8 cellular contexts compared by ENCODE assay signal in the genomic region with DNA sequence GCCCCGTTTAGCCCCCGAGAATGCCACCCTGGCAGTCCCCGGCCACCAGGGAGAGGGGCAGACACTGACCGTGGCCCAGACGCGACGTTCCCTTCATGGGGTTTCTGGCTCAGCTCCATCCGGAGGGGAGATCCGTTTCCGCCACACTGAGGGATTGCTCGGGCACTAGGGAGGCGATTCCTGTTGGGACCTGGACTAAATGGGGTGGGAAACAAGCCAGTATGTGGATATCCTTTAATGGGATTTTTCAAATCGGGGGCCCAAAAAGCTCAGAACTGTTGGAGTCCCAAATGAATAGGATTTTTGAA. TPM values are rescaled to one million over a fixed set of nuclear protein-coding genes. Genes with fewer than 3 reads are reported as not detected.
A peak's percentile ranks its signal among the peaks of the same experiment; 100 is the strongest.
DNase-seq lines count a peak whose midpoint lies in the region; ATAC-seq and TF ChIP-seq lines count a peak whose summit lies in the region.
"Not testable (repeated sequence)": the region's sequence is repeated elsewhere in the genome, so short reads cannot be mapped to it uniquely, and the experiment has no call there.

No MANE protein-coding gene starts in this region.

- intact Hi-C loops in MCF 10A (cut with micrococcal nuclease); psoas muscle (cut with DNase I); uterus (cut with DNase I; ENCODE audit: low total_unique reads): not testable (repeated sequence)

- H3K27ac Mint-ChIP-seq in activated CD4-positive, alpha-beta memory T cell treated with anti-CD3 and anti-CD28 coated beads, Interleukin-2, amount 10 ng/mL, durations not matched to agents 7 days and 5 days, result not testable (repeated sequence)
- peak overlapping the region; percentile 70 for H3K27ac Mint-ChIP-seq in MCF 10A (ENCODE audit: low read depth, unreplicated experiment)

- H4K20me1 ChIP-seq in Karpas-422 (ENCODE audit: insufficient read depth, low read depth, low read length), result not testable (repeated sequence)

- H3K27ac ChIP-seq in Karpas-422 (ENCODE audit: low read length); lung (ENCODE audit: low read depth in 1 of 2, low read length in 1 of 2): not testable (repeated sequence)
- H3K27ac ChIP-seq in psoas muscle, result peak overlapping the region; percentile 83
- peak overlapping the region; percentile 61 to 71 for H3K27ac ChIP-seq in uterus

- TF ChIP-seq POLR2A in uterus (IDR thresholded peaks at IDR 0.05), result not testable (repeated sequence)

- H3K9ac ChIP-seq in Karpas-422 (ENCODE audit: low read length), result peak overlapping the region; percentile 75

- not testable (repeated sequence) for H2AFZ ChIP-seq in Karpas-422 (ENCODE audit: low read length)

- ATAC-seq in lung (ENCODE audit: insufficient read depth, low FRiP score), result peak; percentile 20
- ATAC-seq in psoas muscle, result not testable (repeated sequence)

- not testable (repeated sequence) for H3K27me3 Mint-ChIP-seq in activated CD4-positive, alpha-beta memory T cell treated with anti-CD3 and anti-CD28 coated beads, Interleukin-2, amount 10 ng/mL, durations not matched to agents 7 days and 5 days; MCF 10A (ENCODE audit: insufficient read depth, unreplicated experiment)

- not testable (repeated sequence) for H3K36me3 ChIP-seq in Karpas-422 (ENCODE audit: insufficient read depth, low read length); lung (ENCODE audit: control insufficient read depth in 2 of 2, insufficient read depth in 2 of 2, low read length in 2 of 2); uterus
- peaks cover 0 to 10% of the 10 kb centered on the region in 2 donors for H3K36me3 ChIP-seq in psoas muscle (ENCODE audit: insufficient read depth in 1 of 2, low read depth in 1 of 2)

- CTCF ChIA-PET in activated CD4-positive, alpha-beta memory T cell treated with anti-CD3 and anti-CD28 coated beads, Interleukin-2, amount 10 ng/mL, durations not matched to agents 7 days and 5 days (lab: Charles Lee), result interaction anchor here (0.6 kb wide), 1 partner anchor 349 kb away, joined by 6 read pairs; no protein-coding TSS in a partner anchor
- CTCF ChIA-PET in MCF 10A (lab: Yijun Ruan, JAX), result interaction anchor here (0.6 kb wide), 1 partner anchor 116 kb away, joined by 3 read pairs; no protein-coding TSS in a partner anchor

- DNase-seq in GM12865 (ENCODE audit: low read depth); Karpas-422; activated CD4-positive, alpha-beta memory T cell treated with anti-CD3 and anti-CD28 coated beads, Interleukin-2, amount 10 ng/mL, durations not matched to agents 7 days and 5 days; MCF 10A (ENCODE audit: unreplicated experiment); foreskin fibroblast; lung (ENCODE audit: low spot score); psoas muscle; uterus: not testable (repeated sequence)

- BruUV-seq in MCF 10A (replicated peaks; lab: Mats Ljungman, UMichigan), result not testable (repeated sequence)

- H3K9me3 Mint-ChIP-seq in activated CD4-positive, alpha-beta memory T cell treated with anti-CD3 and anti-CD28 coated beads, Interleukin-2, amount 10 ng/mL, durations not matched to agents 7 days and 5 days; MCF 10A (ENCODE audit: unreplicated experiment): not testable (repeated sequence)

- peak overlapping the region; percentile 76 for H3K4me3 Mint-ChIP-seq in activated CD4-positive, alpha-beta memory T cell treated with anti-CD3 and anti-CD28 coated beads, Interleukin-2, amount 10 ng/mL, durations not matched to agents 7 days and 5 days
- H3K4me3 Mint-ChIP-seq in MCF 10A (ENCODE audit: unreplicated experiment), result peak overlapping the region; percentile 76

- not testable (repeated sequence) for H3K36me3 Mint-ChIP-seq in activated CD4-positive, alpha-beta memory T cell treated with anti-CD3 and anti-CD28 coated beads, Interleukin-2, amount 10 ng/mL, durations not matched to agents 7 days and 5 days (ENCODE audit: low read depth)
- peaks cover 13% of the 10 kb centered on the region for H3K36me3 Mint-ChIP-seq in MCF 10A (ENCODE audit: insufficient read depth, unreplicated experiment)

- peaks cover 15% of the 10 kb centered on the region for H3K4me1 Mint-ChIP-seq in activated CD4-positive, alpha-beta memory T cell treated with anti-CD3 and anti-CD28 coated beads, Interleukin-2, amount 10 ng/mL, durations not matched to agents 7 days and 5 days
- H3K4me1 Mint-ChIP-seq in MCF 10A (ENCODE audit: insufficient read depth, unreplicated experiment), result not testable (repeated sequence)

- H3K4me1 ChIP-seq in Karpas-422 (ENCODE audit: low read length); lung (ENCODE audit: control insufficient read depth in 2 of 2, insufficient read depth in 2 of 2, low read length in 2 of 2); psoas muscle; uterus: not testable (repeated sequence)

- H3K4me3 ChIP-seq in GM12865 (ENCODE audit: low read depth, low read length) (peak overlapping the region; percentile 71), Karpas-422 (ENCODE audit: low read length) (peak overlapping the region; percentile 69; the same call in 1 of the 2 replicates), foreskin fibroblast (ENCODE audit: low read depth in 1 of 2, low read length in 2 of 2) (peak overlapping the region; percentile 60 to 62), lung (peak overlapping the region; percentile 35), psoas muscle (peak overlapping the region; percentile 78), uterus (peak overlapping the region; percentile 44 to 63)

- H3K79me2 ChIP-seq in Karpas-422 (ENCODE audit: low read length), result not testable (repeated sequence)

- WGBS in lung, 2 donors, result 2 to 4% methylated on average over 10 to 11 of the region's 13 CpGs
- 1 to 3% (median 3%) methylated on average over 6 to 10 of the region's 13 CpGs for WGBS in psoas muscle, 3 donors

- not testable (repeated sequence) for TF ChIP-seq CTCF in GM12865 (IDR thresholded peaks at IDR 0.05; ENCODE audit: insufficient read depth, low read depth, low read length, missing control alignments); MCF 10A (IDR thresholded peaks at IDR 0.05; ENCODE audit: unreplicated experiment); foreskin fibroblast (IDR thresholded peaks at IDR 0.05; ENCODE audit: low read depth, low read length); lung (IDR thresholded peaks at IDR 0.05; ENCODE audit: control extremely low read depth, extremely low read depth); psoas muscle (IDR thresholded peaks at IDR 0.05); uterus (IDR thresholded peaks at IDR 0.05)

- not testable (repeated sequence) for H3K9me3 ChIP-seq in Karpas-422 (ENCODE audit: low read length); lung (ENCODE audit: control insufficient read depth in 2 of 2, insufficient read depth in 1 of 2, low read length in 1 of 2); psoas muscle; uterus

- POLR2A ChIA-PET in activated CD4-positive, alpha-beta memory T cell treated with anti-CD3 and anti-CD28 coated beads, Interleukin-2, amount 10 ng/mL, durations not matched to agents 7 days and 5 days (lab: Charles Lee), result not testable (repeated sequence)
- POLR2A ChIA-PET in MCF 10A (lab: Yijun Ruan, JAX), result interaction anchor here (0.8 kb wide), 1 partner anchor 554 kb away, joined by 3 read pairs; no protein-coding TSS in a partner anchor

- not testable (repeated sequence) for H3K9me2 ChIP-seq in Karpas-422 (replicated peaks; ENCODE audit: insufficient read depth, low read length)

- H3K4me2 ChIP-seq in Karpas-422 (ENCODE audit: low read depth, low read length, poor library complexity, severe bottlenecking), result peak overlapping the region; percentile 55

- H3K27me3 ChIP-seq in Karpas-422 (ENCODE audit: low read length); lung (ENCODE audit: control insufficient read depth, insufficient read depth); psoas muscle (ENCODE audit: insufficient read depth in 3 of 3, low read length in 2 of 3); uterus: not testable (repeated sequence)

RNA-seq across cellular contexts. Expression of a gene that starts 0.6 kb away (rescaled TPM):
- 24.8 and 29.3 TPM in 2 replicates for total RNA-seq in Karpas-422 (2014; rRNA removed; shearing (Covaris generic); ENCODE audit: low replicate concordance)
- 10 to 100 TPM; 34.7 to 35.0 TPM for total RNA-seq in activated CD4-positive, alpha-beta memory T cell treated with anti-CD3 and anti-CD28 coated beads, Interleukin-2, amount 10 ng/mL, durations not matched to agents 7 days and 5 days
- total RNA-seq in MCF 10A (2022), result 19.3 and 28.0 TPM in 2 replicates
- total RNA-seq in lung, result 10 to 100 TPM; 35.9 to 58.3 TPM
- polyA plus RNA-seq in lung, result 10 to 100 TPM; 16.2 to 33.9 TPM
- 10 to 100 TPM; 16.3 to 23.7 (median 18.7) TPM for total RNA-seq in psoas muscle
- 10 to 100 TPM; 10.9 to 24.7 (median 14.7) TPM for polyA plus RNA-seq in psoas muscle
- 10 to 100 TPM; 14.3 to 54.6 (median 24.7) TPM for total RNA-seq in uterus
